Comparison of ENCODE assay signal across 28 cellular contexts in genomic region chr4:95764961-95765360, GRCh38.
"Had no signal": no experiment of that assay in that cellular context is flagged by ENCODE, and none has a peak within 500 bp of the region (broad histone marks: within the 10 kb centered on the region; RNA-seq: fewer than 3 reads in every experiment).

No MANE protein-coding gene starts in this region.

- H3K27ac Mint-ChIP-seq: dendritic cell treated with granulocyte-macrophage colony-stimulating factor and Interleukin-4, amounts not matched to agents 40 ng/mL and 50 ng/mL, for 4 days; effector memory CD8-positive, alpha-beta T cell; endodermal cell had no signal

- H3K27me3 Mint-ChIP-seq: dendritic cell treated with granulocyte-macrophage colony-stimulating factor and Interleukin-4, amounts not matched to agents 40 ng/mL and 50 ng/mL, for 4 days; effector memory CD8-positive, alpha-beta T cell had no signal

- H3K27ac ChIP-seq: colonic mucosa, coronary artery, dorsolateral prefrontal cortex, epithelial cell of prostate, esophagus muscularis mucosa, esophagus squamous epithelium, gastrocnemius medialis, gastroesophageal sphincter, heart left ventricle, heart right ventricle had no signal

- DNase-seq: colonic mucosa; cortex of kidney; dermis blood vessel endothelial cell; dorsolateral prefrontal cortex; effector CD4-positive, alpha-beta T cell; effector CD8-positive, alpha-beta T cell; effector memory CD4-positive, alpha-beta T cell; effector memory CD8-positive, alpha-beta T cell; endodermal cell; erythroblast; esophagus squamous epithelium; foreskin fibroblast; foreskin melanocyte; gastrocnemius medialis; glutamatergic neuron; head of caudate nucleus; heart left ventricle; heart right ventricle had no signal

- ATAC-seq: effector memory CD8-positive, alpha-beta T cell; esophagus mucosa; gastrocnemius medialis; gastroesophageal sphincter; heart left ventricle; heart right ventricle had no signal

- H3K36me3 ChIP-seq: colonic mucosa, esophagus muscularis mucosa, esophagus squamous epithelium, gastrocnemius medialis, gastroesophageal sphincter, heart left ventricle, heart right ventricle had no signal

- H3K27me3 ChIP-seq: colonic mucosa, dorsolateral prefrontal cortex, esophagus muscularis mucosa, esophagus squamous epithelium, gastrocnemius medialis, gastroesophageal sphincter, heart left ventricle, heart right ventricle had no signal

- FAIRE-seq: colon, endometrium, endothelial cell of umbilical vein, frontal cortex had no signal

- H3K4me3 ChIP-seq: colonic mucosa, coronary artery, dorsolateral prefrontal cortex, esophagus muscularis mucosa, esophagus squamous epithelium, gastrocnemius medialis, gastroesophageal sphincter, heart left ventricle, heart right ventricle had no signal

- H3K4me3 Mint-ChIP-seq: dendritic cell treated with granulocyte-macrophage colony-stimulating factor and Interleukin-4, amounts not matched to agents 40 ng/mL and 50 ng/mL, for 4 days; effector memory CD8-positive, alpha-beta T cell; endodermal cell had no signal

- H3K4me1 ChIP-seq: colonic mucosa, esophagus muscularis mucosa, esophagus squamous epithelium, gastrocnemius medialis, gastroesophageal sphincter, heart left ventricle, heart right ventricle had no signal

- H3K9me3 ChIP-seq: colonic mucosa, esophagus muscularis mucosa, gastrocnemius medialis, gastroesophageal sphincter had no signal
